ENCODE assay signal across 13 cellular contexts in the genomic region with DNA sequence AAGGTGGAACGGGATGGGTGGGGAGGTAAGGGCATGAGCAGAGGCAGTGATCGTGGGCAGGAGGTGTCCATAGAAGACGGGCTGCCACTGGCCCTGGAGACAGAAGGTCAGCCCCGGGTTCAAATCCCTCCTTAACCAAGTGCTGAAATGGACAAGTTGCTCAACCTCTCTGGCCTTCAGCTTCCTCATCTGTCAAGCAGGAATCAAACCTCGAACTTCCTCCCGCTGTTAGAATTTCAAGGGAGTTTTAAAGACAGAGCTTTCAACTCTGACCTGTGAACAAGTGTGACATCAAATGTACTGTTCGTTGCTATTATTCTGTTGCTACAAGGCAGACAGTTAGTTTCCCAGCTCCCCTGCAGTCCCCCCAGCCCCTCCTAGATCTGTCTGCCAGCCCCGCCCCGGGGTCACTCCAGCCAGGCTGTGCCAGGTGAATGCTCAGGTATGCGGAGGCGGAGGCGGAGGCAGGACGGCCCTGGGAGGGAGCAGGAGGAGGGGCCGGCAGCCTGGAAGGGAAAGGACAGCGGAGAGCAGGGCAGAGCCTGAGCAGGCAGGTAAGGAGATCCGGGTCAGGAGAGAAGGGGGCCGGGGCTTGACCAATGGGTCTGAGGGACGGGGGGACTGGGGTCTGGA. TPM values are rescaled to one million over a fixed set of nuclear protein-coding genes. Genes with fewer than 3 reads are reported as not detected.
DNase-seq lines count a peak whose midpoint lies in the region; ATAC-seq and TF ChIP-seq lines count a peak whose summit lies in the region.
"Had no signal": no experiment of that assay in that cellular context is flagged by ENCODE, and none has a peak within 500 bp of the region (broad histone marks: within the 10 kb centered on the region; RNA-seq: fewer than 3 reads in every experiment).

A gene (plus strand): TSS at position 504 of the 633 bp plus-strand sequence. CDS start 576 bp downstream, outside the sequence.

- peaks cover 62% of the 10 kb centered on the region for H3K27me3 Mint-ChIP-seq in type B pancreatic cell

- peak within 1 kb of the TSS; percentile 46 to 57 (median 46) for H3K4me3 ChIP-seq in mammary epithelial cell (replicated peaks in 1 of 3; ENCODE audit: insufficient read depth in 1 of 3, low read depth in 2 of 3, low read length in 3 of 3)
- H3K4me3 ChIP-seq in right lobe of liver, result no peak within 1 kb of the TSS
- H3K4me3 ChIP-seq in coronary artery, result no peak within 1 kb of the TSS

- peaks cover 7% of the 10 kb centered on the region for H3K4me1 Mint-ChIP-seq in type B pancreatic cell (ENCODE audit: unreplicated experiment)

- TF ChIP-seq CTCF in mammary epithelial cell (conservative IDR thresholded peaks at IDR 0.05 in 1 of 2, IDR thresholded peaks at IDR 0.05 in 1 of 2; ENCODE audit: extremely low read depth in 1 of 2, insufficient read depth in 1 of 2, low read depth in 1 of 2, low read length in 2 of 2) (no peak), right lobe of liver (IDR thresholded peaks at IDR 0.05) (no peak), type B pancreatic cell (conservative IDR thresholded peaks at IDR 0.05) (no peak), coronary artery (IDR thresholded peaks at IDR 0.05) (no peak)

- H3K79me2 ChIP-seq in mammary epithelial cell (ENCODE audit: insufficient read depth, low read length), result no peaks in the 10 kb centered on the region

- peak within 1 kb of the TSS; percentile 83 for H3K27ac Mint-ChIP-seq in type B pancreatic cell
- H3K27ac Mint-ChIP-seq: activated naive CD4-positive, alpha-beta T cell treated with anti-CD3 and anti-CD28 coated beads, Interleukin-2, amount 50 U/mL, for 72 hours had no signal

- WGBS in mammary epithelial cell (ENCODE audit: low coverage, missing lambda C conversion rate), result 5% methylated on average over 8 of the region's 18 CpGs
- WGBS in right lobe of liver (ENCODE audit: insufficient coverage, low coverage, low lambda C conversion rate, missing lambda C conversion rate), result 30% methylated on average over 15 of the region's 18 CpGs

- H3K9me3 ChIP-seq in mammary epithelial cell (replicated peaks; ENCODE audit: insufficient read depth, low read length) (no peaks in the 10 kb centered on the region), right lobe of liver (no peaks in the 10 kb centered on the region)

- no TSS peak for BruUV-seq in mammary epithelial cell (replicated peaks; lab: Mats Ljungman, UMichigan)

- H3K4me2 ChIP-seq in mammary epithelial cell (ENCODE audit: insufficient read depth, low read depth, low read length), result peak within 1 kb of the TSS; percentile 87
- H3K4me2 ChIP-seq: KMS-11 had no signal

- CTCF ChIA-PET in mammary epithelial cell (lab: Charles Lee; ENCODE audit: low non-redundant PET), result no interaction called here

- no peaks in the 10 kb centered on the region for H3K36me3 Mint-ChIP-seq in type B pancreatic cell

- ATAC-seq in right lobe of liver, result peak in 3 of 4 donors; percentile 14 to 50 (median 29)
- no peak for ATAC-seq in HG02759 (IDR thresholded peaks at IDR 0.05; ENCODE audit: unreplicated experiment)
- ATAC-seq: activated naive CD4-positive, alpha-beta T cell treated with anti-CD3 and anti-CD28 coated beads, Interleukin-2, amount 50 U/mL, for 72 hours had no signal

- H3K9me3 Mint-ChIP-seq in type B pancreatic cell, result no peaks in the 10 kb centered on the region

- in situ Hi-C loops in mammary epithelial cell (cut with MboI; ENCODE audit: low sequenced_read_pairs in 2 of 2), result no loop called here

- peak within 1 kb of the TSS; percentile 79 for H3K4me3 Mint-ChIP-seq in type B pancreatic cell

- H4K20me1 ChIP-seq in mammary epithelial cell (ENCODE audit: insufficient read depth, low read length), result no peaks in the 10 kb centered on the region

- peak within 1 kb of the TSS; percentile 20 for H3K9ac ChIP-seq in mammary epithelial cell (ENCODE audit: insufficient read depth, low read length)
- H3K9ac ChIP-seq: KMS-11 had no signal

- peak; percentile 56 for DNase-seq in DMS53 (lab: John Stamatoyannopoulos, UW)
- no peak for DNase-seq in DMS53 treated with DMSO at 0.1 percent for 48 hours (lab: John Stamatoyannopoulos, UW; ENCODE audit: unreplicated experiment)
- DNase-seq in mammary epithelial cell, result peak; percentile 68
- DNase-seq in right lobe of liver, result peak in 1 of 3 donors; percentile 50
- no peak for DNase-seq in type B pancreatic cell (ENCODE audit: extremely low spot score, unreplicated experiment)
- DNase-seq in coronary artery (ENCODE audit: low spot score), result no peak
- DNase-seq in NCI-H2107 (lab: John Stamatoyannopoulos, UW), result no peak
- DNase-seq: 8988T, substantia nigra, WERI-Rb-1 had no signal

- no peaks in the 10 kb centered on the region for H3K36me3 ChIP-seq in mammary epithelial cell (ENCODE audit: insufficient read depth, low read length)
- H3K36me3 ChIP-seq in right lobe of liver, result no peaks in the 10 kb centered on the region
- H3K36me3 ChIP-seq: WERI-Rb-1 had no signal

- intact Hi-C loops in mammary epithelial cell (cut with micrococcal nuclease), result no loop called here
- intact Hi-C loops in right lobe of liver (cut with DNase I), result no loop called here

- dilution Hi-C loops in mammary epithelial cell (cut with HindIII; ENCODE audit: low sequenced_read_pairs), result loop anchor here (10.0 kb wide), 1 partner anchor 399 kb away; a partner anchor contains a TSS

- H3K27me3 ChIP-seq in mammary epithelial cell (ENCODE audit: insufficient read depth, low read length), result no peaks in the 10 kb centered on the region
- no peaks in the 10 kb centered on the region for H3K27me3 ChIP-seq in right lobe of liver

- H3K27ac ChIP-seq in mammary epithelial cell (ENCODE audit: insufficient read depth, low read depth, low read length) (peak within 1 kb of the TSS; percentile 48), right lobe of liver (no peak within 1 kb of the TSS), coronary artery (no peak within 1 kb of the TSS)
- H3K27ac ChIP-seq: KMS-11, WERI-Rb-1 had no signal

- peak within 1 kb of the TSS; percentile 64 for H2AFZ ChIP-seq in mammary epithelial cell (ENCODE audit: low read depth, low read length)

- no peak for TF ChIP-seq POLR2A in right lobe of liver (IDR thresholded peaks at IDR 0.05)

- peaks cover 23% of the 10 kb centered on the region for H3K4me1 ChIP-seq in mammary epithelial cell (ENCODE audit: insufficient read depth, low read length)
- peaks cover 0 to 2% (median 0%) of the 10 kb centered on the region in 4 donors for H3K4me1 ChIP-seq in right lobe of liver

RNA-seq across cellular contexts. Expression of the gene that starts here (rescaled TPM):
- total RNA-seq in mammary epithelial cell (10 to 100 TPM; 63.7 to 68.3 TPM), right lobe of liver (1 to 10 TPM in 4 of 6 experiments, under 1 TPM in 2; 0.49 to 2.4 (median 1.2) TPM), type B pancreatic cell (ENCODE audit: low replicate concordance) (54.0 and 116 TPM in 2 replicates)
- 29.8 TPM for polyA plus RNA-seq in mammary epithelial cell
- 23.0 TPM for polyA minus RNA-seq in mammary epithelial cell

Comparison
In these comparisons a context has a peak if more than half of its experiments do, and no peak if none do; other contexts are left out.
1. RNA of the gene that starts here (total RNA-seq): 63.7 to 68.3 TPM in mammary epithelial cell and 54.0 to 116 TPM in type B pancreatic cell; 0.49 to 2.4 TPM in right lobe of liver; every median in the first group is over 10 times any median in the second.
2. DNase-seq: peak in DMS53 (single experiment) and mammary epithelial cell (single experiment); none in DMS53 treated with DMSO at 0.1 percent for 48 hours (single experiment), type B pancreatic cell (single experiment), coronary artery (single experiment) and NCI-H2107 (single experiment).
3. H3K4me3 ChIP-seq: peak in mammary epithelial cell (3 of 3); none in right lobe of liver (0 of 3) and coronary artery (single experiment).